In the genomic region with DNA sequence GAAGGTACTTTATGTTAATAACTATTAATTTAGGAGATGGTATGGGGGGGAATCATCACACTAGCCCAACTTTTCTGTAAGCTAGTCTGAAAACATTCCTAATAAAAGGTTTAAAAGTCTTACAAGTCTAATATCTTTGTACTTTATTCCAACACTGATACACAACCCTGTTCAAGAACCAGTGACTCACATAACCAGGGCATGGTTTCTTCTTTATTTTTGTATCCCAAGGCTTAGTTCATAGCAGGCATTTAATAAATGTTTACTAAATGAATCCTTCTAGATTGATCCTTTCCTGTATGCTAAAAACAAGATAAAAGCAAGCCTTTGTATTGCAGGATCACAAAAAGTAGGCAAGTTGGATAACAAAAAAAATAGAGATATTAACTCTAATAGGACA, we compare ENCODE assay signal across 22 cellular contexts.
"Had no signal": no experiment of that assay in that cellular context is flagged by ENCODE, and none has a peak within 500 bp of the region (broad histone marks: within the 10 kb centered on the region; RNA-seq: fewer than 3 reads in every experiment).

No MANE protein-coding gene starts in this region.

- H3K36me3 ChIP-seq: brain microvascular endothelial cell had no signal

- H3K9me3 Mint-ChIP-seq: activated CD4-positive, alpha-beta memory T cell treated with anti-CD3 and anti-CD28 coated beads for 36 hours; activated CD4-positive, alpha-beta T cell treated with anti-CD3 and anti-CD28 coated beads, Interleukin-2, amount 10 ng/mL, durations not matched to agents 24 days and 14 days; activated naive CD8-positive, alpha-beta T cell treated with anti-CD3 and anti-CD28 coated beads, Interleukin-2, amount 10 ng/mL, durations not matched to agents 7 days and 5 days; activated T-helper 17 cell treated with anti-CD3 and anti-CD28 coated beads, Interleukin-2, amount 50 U/mL, for 72 hours; immature natural killer cell; nephron had no signal

- H3K27me3 ChIP-seq: brain microvascular endothelial cell, right atrium auricular region, spleen, tibial nerve had no signal

- H3K9me3 ChIP-seq: lower lobe of right lung, right atrium auricular region, spleen, tibial nerve had no signal

- DNase-seq: activated CD4-positive, alpha-beta memory T cell treated with anti-CD3 and anti-CD28 coated beads for 36 hours; activated CD4-positive, alpha-beta T cell treated with anti-CD3 and anti-CD28 coated beads, Interleukin-2, amount 10 ng/mL, durations not matched to agents 24 days and 14 days; activated CD4-positive, CD25-positive, alpha-beta regulatory T cell treated with anti-CD3 and anti-CD28 coated beads, Interleukin-2, amount 50 U/mL, for 72 hours; activated CD8-positive, alpha-beta memory T cell treated with anti-CD3 and anti-CD28 coated beads, Interleukin-2, amount 50 U/mL, for 4 hours; activated naive CD8-positive, alpha-beta T cell treated with anti-CD3 and anti-CD28 coated beads, Interleukin-2, amount 10 ng/mL, durations not matched to agents 7 days and 5 days; activated T-cell treated with anti-CD3 and anti-CD28 coated beads, Interleukin-2, amount 50 U/mL, for 1 hour; amniotic stem cell; brain microvascular endothelial cell; head of caudate nucleus; hypothalamus; immature natural killer cell; kidney glomerular epithelial cell; lower lobe of right lung; mesendoderm; spleen; stimulated activated naive CD4-positive, alpha-beta T cell; T1000 had no signal

- H3K4me3 Mint-ChIP-seq: activated CD4-positive, alpha-beta memory T cell treated with anti-CD3 and anti-CD28 coated beads for 36 hours; activated CD4-positive, alpha-beta T cell treated with anti-CD3 and anti-CD28 coated beads, Interleukin-2, amount 10 ng/mL, durations not matched to agents 24 days and 14 days; activated naive CD8-positive, alpha-beta T cell treated with anti-CD3 and anti-CD28 coated beads, Interleukin-2, amount 10 ng/mL, durations not matched to agents 7 days and 5 days; activated T-helper 17 cell treated with anti-CD3 and anti-CD28 coated beads, Interleukin-2, amount 50 U/mL, for 72 hours; nephron had no signal

- H3K4me3 ChIP-seq: lower lobe of right lung, right atrium auricular region, spleen, tibial nerve had no signal

- H3K27ac Mint-ChIP-seq: activated CD4-positive, alpha-beta memory T cell treated with anti-CD3 and anti-CD28 coated beads for 36 hours; activated CD4-positive, alpha-beta T cell treated with anti-CD3 and anti-CD28 coated beads, Interleukin-2, amount 10 ng/mL, durations not matched to agents 24 days and 14 days; activated naive CD8-positive, alpha-beta T cell treated with anti-CD3 and anti-CD28 coated beads, Interleukin-2, amount 10 ng/mL, durations not matched to agents 7 days and 5 days; activated T-helper 17 cell treated with anti-CD3 and anti-CD28 coated beads, Interleukin-2, amount 50 U/mL, for 72 hours; nephron had no signal

- H3K27me3 Mint-ChIP-seq: activated CD4-positive, alpha-beta memory T cell treated with anti-CD3 and anti-CD28 coated beads for 36 hours; activated CD4-positive, alpha-beta T cell treated with anti-CD3 and anti-CD28 coated beads, Interleukin-2, amount 10 ng/mL, durations not matched to agents 24 days and 14 days; activated naive CD8-positive, alpha-beta T cell treated with anti-CD3 and anti-CD28 coated beads, Interleukin-2, amount 10 ng/mL, durations not matched to agents 7 days and 5 days; activated T-helper 17 cell treated with anti-CD3 and anti-CD28 coated beads, Interleukin-2, amount 50 U/mL, for 72 hours had no signal

- H3K27ac ChIP-seq: brain microvascular endothelial cell, lower lobe of right lung, right atrium auricular region, tibial nerve had no signal

- ATAC-seq: activated T-helper 17 cell treated with anti-CD3 and anti-CD28 coated beads, Interleukin-2, amount 50 U/mL, for 72 hours; left lobe of liver; lower lobe of right lung had no signal
